Comparison of ENCODE assay signal across 8 cellular contexts in genomic region chr19:17215125-17215971, GRCh38. TPM values are rescaled to one million over a fixed set of nuclear protein-coding genes. Genes with fewer than 3 reads are reported as not detected.
DNase-seq lines count a peak whose midpoint lies in the region; ATAC-seq, FAIRE-seq and TF ChIP-seq lines count a peak whose summit lies in the region.

USE1 (plus strand) TSS chr19:17215357; CDS start chr19:17215406, 49 bp downstream.

- H3K36me3 ChIP-seq in DND-41 (ENCODE audit: insufficient read depth, low read length) (peaks cover 53% of the 10 kb centered on the region), neuronal stem cell (replicated peaks in 1 of 2; ENCODE audit: control insufficient read depth in 2 of 2, insufficient read depth in 2 of 2, low read length in 2 of 2) (peaks cover 20 to 64% of the 10 kb centered on the region in 2 donors)

- FAIRE-seq in H54 (lab: Jason Lieb, UNC) (no peak), frontal cortex (lab: Jason Lieb, UNC) (no peak)

- H2BK15ac ChIP-seq in neuronal stem cell (ENCODE audit: low read length) = peak within 1 kb of the TSS; percentile 86

- H2BK5ac ChIP-seq in neuronal stem cell (ENCODE audit: low read length) = peak within 1 kb of the TSS; percentile 56

- TF ChIP-seq CTCF in DND-41 (IDR thresholded peaks at IDR 0.05; ENCODE audit: borderline replicate concordance, extremely low read depth, low read length, poor library complexity, severe bottlenecking) = no peak
- TF ChIP-seq CTCF in subcutaneous adipose tissue (IDR thresholded peaks at IDR 0.05; ENCODE audit: low read depth) = no peak

- H3K4me2 ChIP-seq in DND-41 (ENCODE audit: insufficient read depth, low read length) (peak within 1 kb of the TSS; percentile 79), neuronal stem cell (ENCODE audit: insufficient read depth, low read length, poor library complexity, severe bottlenecking) (peak within 1 kb of the TSS; percentile 70)

- peak within 1 kb of the TSS; percentile 25 for H3K4ac ChIP-seq in neuronal stem cell (ENCODE audit: low read length)

- H3K9me3 ChIP-seq in DND-41 (ENCODE audit: insufficient read depth, low read length, severe bottlenecking) = no peaks in the 10 kb centered on the region
- no peaks in the 10 kb centered on the region for H3K9me3 ChIP-seq in neuronal stem cell (replicated peaks in 1 of 2; ENCODE audit: control insufficient read depth in 2 of 2, insufficient read depth in 1 of 2, low read depth in 1 of 2, low read length in 2 of 2)

- peak within 1 kb of the TSS; percentile 94 for H2BK120ac ChIP-seq in neuronal stem cell (ENCODE audit: low read depth, low read length)

- DNase-seq in DND-41 (peak; percentile 91), H54 (ENCODE audit: insufficient read length, low spot score) (peak; percentile 87), MV-4-11 (lab: John Stamatoyannopoulos, UW) (peak; percentile 95), SK-MEL-5 (ENCODE audit: low read depth, low spot score) (peak; percentile 74), frontal cortex (ENCODE audit: low spot score in 2 of 2) (peak; percentile 86 to 92), neuronal stem cell (ENCODE audit: low spot score) (peak; percentile 81)
- DNase-seq in activated naive CD4-positive, alpha-beta T cell treated with Interleukin-2 at 50 U/mL for 16 hours = peak; percentile 87

- peak within 1 kb of the TSS; percentile 70 for H2AFZ ChIP-seq in DND-41 (ENCODE audit: low read depth, low read length)
- peak within 1 kb of the TSS; percentile 99 for H2AFZ ChIP-seq in neuronal stem cell (ENCODE audit: low read length)

- peaks cover 7% of the 10 kb centered on the region for H3K79me2 ChIP-seq in DND-41 (ENCODE audit: insufficient read depth, low read length)

- H2AK5ac ChIP-seq in neuronal stem cell (ENCODE audit: low read depth, low read length) = peak within 1 kb of the TSS; percentile 1

- peak; percentile 97 for ATAC-seq in DND-41 (ENCODE audit: insufficient read depth, low read depth)

- H4K20me1 ChIP-seq in DND-41 (ENCODE audit: insufficient read depth, low read length) = no peaks in the 10 kb centered on the region

- H3K27ac ChIP-seq in DND-41 (ENCODE audit: low read length) (peak within 1 kb of the TSS; percentile 91), neuronal stem cell (replicated peaks; ENCODE audit: low read length) (peak within 1 kb of the TSS; percentile 75)

- H3K18ac ChIP-seq in neuronal stem cell (ENCODE audit: low read length) = peak within 1 kb of the TSS; percentile 98

- H2BK12ac ChIP-seq in neuronal stem cell (ENCODE audit: low read length) = peak within 1 kb of the TSS; percentile 25

- H3K4me3 ChIP-seq in DND-41 (ENCODE audit: low read depth in 1 of 2, low read length in 2 of 2) = peak within 1 kb of the TSS; percentile 27 to 68; a peak in 3 of 4 replicates
- peak within 1 kb of the TSS; percentile 81 to 95 for H3K4me3 ChIP-seq in neuronal stem cell (ENCODE audit: low read length in 2 of 2)

- peak within 1 kb of the TSS; percentile 99 for H3K23ac ChIP-seq in neuronal stem cell (ENCODE audit: low read depth, low read length, poor library complexity)

- TF ChIP-seq POLR2A in H54 (IDR thresholded peaks at IDR 0.05; ENCODE audit: low read depth, low read length) = peak; percentile 41

- H3K9ac ChIP-seq in DND-41 (ENCODE audit: low read depth, low read length) (peak within 1 kb of the TSS; percentile 80), neuronal stem cell (ENCODE audit: low read depth, low read length, poor library complexity) (peak within 1 kb of the TSS; percentile 91)

- WGBS in neuronal stem cell (ENCODE audit: extremely low coverage in 2 of 2, insufficient read length in 2 of 2, insufficient replicate concordance in 1 of 2), 2 donors = no CpG with 5 or more reads among the region's 56 CpGs

- H3K27me3 ChIP-seq in DND-41 (ENCODE audit: insufficient read depth, low read length, poor library complexity) (no peaks in the 10 kb centered on the region), neuronal stem cell (ENCODE audit: control insufficient read depth in 3 of 3, insufficient read depth in 3 of 3, low read depth in 1 of 3, low read length in 3 of 3) (no peaks in the 10 kb centered on the region)

- H3K14ac ChIP-seq in neuronal stem cell (ENCODE audit: low read length) = no peak within 1 kb of the TSS

- H3K79me1 ChIP-seq in neuronal stem cell (ENCODE audit: low read depth, low read length) = peaks cover 4% of the 10 kb centered on the region

- H4K91ac ChIP-seq in neuronal stem cell (ENCODE audit: low read depth, low read length, poor library complexity) = peak within 1 kb of the TSS; percentile 80

- in situ Hi-C loops in SK-MEL-5 (cut with HindIII; ENCODE audit: low pct_unique_long_range_greater_than_20kb, low sequenced_read_pairs) = no loop called here

- peak within 1 kb of the TSS; percentile 87 for H4K8ac ChIP-seq in neuronal stem cell (ENCODE audit: low read depth, low read length)

- peaks cover 16% of the 10 kb centered on the region for H3K4me1 ChIP-seq in DND-41 (ENCODE audit: insufficient read depth, low read length)
- peaks cover 7 to 8% of the 10 kb centered on the region in 2 donors for H3K4me1 ChIP-seq in neuronal stem cell (ENCODE audit: control insufficient read depth in 2 of 2, insufficient read depth in 1 of 2, low read depth in 1 of 2, low read length in 2 of 2)

RNA-seq across cellular contexts. Expression of gene USE1, which starts in this region (rescaled TPM):
- 6.8 and 8.5 TPM in 2 replicates for total RNA-seq in SK-MEL-5 (2014; rRNA removed; shearing (Covaris generic))
- 11.6 and 12.5 TPM in 2 replicates for polyA plus RNA-seq in SK-MEL-5 (2015; cell fraction: cytosol; rRNA removed)
- polyA plus RNA-seq in SK-MEL-5 (2015; cell fraction: nucleus; rRNA removed) = 53.6 and 53.9 TPM in 2 replicates
- total RNA-seq in frontal cortex = 15.1 TPM
- polyA plus RNA-seq in neuronal stem cell (2013, experiment 1 of 2) = 10.0 TPM
- polyA plus RNA-seq in neuronal stem cell (2013, experiment 2 of 2) = 10.0 TPM
- 10 to 100 TPM; 20.5 to 31.3 (median 29.2) TPM for total RNA-seq in subcutaneous adipose tissue

Comparison
In these comparisons a context has a peak if more than half of its experiments do, and no peak if none do; other contexts are left out.
1. Peak in every context shown above with its lines: DNase-seq, ATAC-seq, H3K4me3 ChIP-seq and H3K27ac ChIP-seq.